17 cellular contexts compared by ENCODE assay signal in the genomic region with DNA sequence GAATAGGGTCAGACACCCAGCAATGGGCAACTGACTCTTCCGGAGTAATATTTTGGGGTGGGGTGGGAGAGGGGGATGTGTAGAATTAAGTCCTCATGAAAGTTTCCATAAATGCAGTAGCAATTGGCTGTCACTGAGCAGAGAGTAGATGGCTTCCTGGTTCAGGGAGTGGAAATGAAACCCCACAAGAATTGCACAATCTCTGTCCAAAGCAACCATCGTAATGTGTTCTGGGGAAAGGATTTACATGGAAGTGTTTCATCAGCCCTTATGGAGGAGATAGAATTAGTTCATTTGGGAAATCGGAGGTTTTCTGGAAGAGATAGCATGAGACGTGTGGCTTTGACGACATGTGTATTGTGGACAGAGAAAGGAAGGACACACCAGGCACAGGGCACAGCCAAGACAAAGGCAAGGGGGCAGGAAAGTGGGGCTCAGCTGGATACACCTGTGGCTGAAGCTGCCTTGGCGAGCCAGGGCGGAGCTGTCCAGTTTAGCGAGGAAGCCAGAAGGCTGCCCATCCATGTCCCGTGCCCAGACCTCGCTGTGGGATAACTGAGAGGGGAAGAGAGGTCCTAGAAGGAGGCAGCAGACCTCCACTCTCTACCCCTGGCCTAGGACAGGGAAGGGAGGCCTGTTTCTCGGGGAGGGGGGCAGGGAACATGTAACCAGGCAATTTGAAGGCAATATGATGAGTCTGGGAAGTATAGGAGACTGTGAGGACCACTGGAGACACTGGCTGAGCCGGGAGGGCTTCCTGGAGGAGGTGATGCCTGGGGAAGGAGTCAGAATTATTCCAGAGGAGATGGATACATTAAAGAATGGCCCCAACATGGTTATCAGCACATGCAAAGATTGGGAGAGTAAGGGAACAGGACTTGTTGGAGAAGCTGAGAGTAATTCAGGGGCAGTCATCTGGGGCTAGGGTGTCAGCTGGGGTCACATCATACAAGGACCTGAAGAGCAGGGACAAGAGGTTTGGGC. TPM values are rescaled to one million over a fixed set of nuclear protein-coding genes. Genes with fewer than 3 reads are reported as not detected.
DNase-seq lines count a peak whose midpoint lies in the region; ATAC-seq, FAIRE-seq and TF ChIP-seq lines count a peak whose summit lies in the region.
"Had no signal": no experiment of that assay in that cellular context is flagged by ENCODE, and none has a peak within 500 bp of the region (broad histone marks: within the 10 kb centered on the region; RNA-seq: fewer than 3 reads in every experiment).

No MANE protein-coding gene starts in this region.

- ATAC-seq in K562 (no peak), right lobe of liver (peak; percentile 23 to 54 (median 50)), HG02642 (IDR thresholded peaks at IDR 0.05; ENCODE audit: poor library complexity, unreplicated experiment) (no peak), GM19351 (IDR thresholded peaks at IDR 0.05; ENCODE audit: unreplicated experiment) (no peak)

- H3K4me2 ChIP-seq in K562 (ENCODE audit: insufficient read depth, low read length) = no peak overlapping the region
- H3K4me2 ChIP-seq: BLaER1 had no signal

- H3K4me1 ChIP-seq in K562 (replicated peaks in 1 of 2; ENCODE audit: control insufficient read depth in 2 of 2, insufficient read depth in 2 of 2, low read length in 2 of 2) = peaks cover 0 to 16% of the 10 kb centered on the region in 2 experiments; a peak in 2 of 5 replicates
- no peaks in the 10 kb centered on the region for H3K4me1 ChIP-seq in right lobe of liver

- TF ChIP-seq POLR2A in K562 (conservative IDR thresholded peaks at IDR 0.05) = no peak
- TF ChIP-seq POLR2A in right lobe of liver (IDR thresholded peaks at IDR 0.05) = no peak

- CTCF ChIA-PET in K562 (lab: Yijun Ruan, JAX; ENCODE audit: low intra/inter-chr PET ratio) = no interaction called here

- H3K27me3 ChIP-seq in K562 (ENCODE audit: control insufficient read depth in 2 of 2, insufficient read depth in 2 of 2, low read length in 2 of 2) = peaks cover 10 to 23% of the 10 kb centered on the region in 2 experiments; a peak in 4 of 5 replicates
- no peaks in the 10 kb centered on the region for H3K27me3 ChIP-seq in right lobe of liver

- H3K9me3 ChIP-seq in K562 (replicated peaks; ENCODE audit: control insufficient read depth, insufficient read depth, low read depth, low read length) = no peaks in the 10 kb centered on the region
- H3K9me3 ChIP-seq in right lobe of liver = no peaks in the 10 kb centered on the region
- H3K9me3 ChIP-seq: BLaER1 had no signal

- no peak for TF ChIP-seq EP300 in Ishikawa (IDR thresholded peaks at IDR 0.05; ENCODE audit: borderline replicate concordance)
- no peak for TF ChIP-seq EP300 in K562 (IDR thresholded peaks at IDR 0.05; ENCODE audit: low read length)

- in situ Hi-C loops in K562 (cut with MboI) = no loop called here

- DNase-seq in AG20443 (ENCODE audit: low spot score) (peak; percentile 43), K562 (ENCODE audit: extremely low read depth in 1 of 4, low spot score in 3 of 4) (no peak), right lobe of liver (no peak), NCI-H2029 treated with DMSO at 0.1 percent for 48 hours (lab: John Stamatoyannopoulos, UW) (no peak)
- DNase-seq in activated effector memory CD4-positive, alpha-beta T cell treated with anti-CD3 and anti-CD28 coated beads, Interleukin-2, amount 50 U/mL, for 16 hours = no peak
- DNase-seq: amniotic stem cell, KG1, midbrain, NCI-H1930, NCI-H748 treated with DMSO at 0.1 percent for 48 hours had no signal

- POLR2A ChIA-PET in K562 (lab: Yijun Ruan, JAX) = interaction anchor here (0.5 to 0.8 kb wide), 2 partner anchors 13 to 44 kb away, joined by 3 read pairs; partner anchors contain the start of gene CD209

- intact Hi-C loops in K562 (cut with micrococcal nuclease) = no loop called here
- intact Hi-C loops in right lobe of liver (cut with DNase I) = no loop called here

- H2AFZ ChIP-seq in K562 (ENCODE audit: low read depth, low read length) = no peak overlapping the region

- BruUV-seq in K562 (replicated peaks; lab: Mats Ljungman, UMichigan) = no TSS peak

- H3K4me3 ChIP-seq in K562 = no peak overlapping the region
- no peak overlapping the region for H3K4me3 ChIP-seq in right lobe of liver
- H3K4me3 ChIP-seq: BLaER1, coronary artery had no signal

- H3K9ac ChIP-seq in K562 (ENCODE audit: insufficient read depth in 1 of 2, low read depth in 2 of 2, low read length in 2 of 2) = no peak overlapping the region
- H3K9ac ChIP-seq: BLaER1 had no signal

- H3K36me3 ChIP-seq in K562 (ENCODE audit: control insufficient read depth, insufficient read depth, low read length) (no peaks in the 10 kb centered on the region), right lobe of liver (no peaks in the 10 kb centered on the region)
- H3K36me3 ChIP-seq: BLaER1 had no signal

- 0 out of 2 replicates have a peak, but pooled peaks cover under 1% of the 10 kb centered on the region for H4K20me1 ChIP-seq in K562 (replicated peaks; ENCODE audit: control insufficient read depth, insufficient read depth, low read length)
- H4K20me1 ChIP-seq: BLaER1 had no signal

- no peak for TF ChIP-seq CTCF in K562 (IDR thresholded peaks at IDR 0.05 in 2 of 3, conservative IDR thresholded peaks at IDR 0.05 in 1 of 3; ENCODE audit: insufficient read depth in 2 of 3, low read depth in 1 of 3, low read length in 3 of 3)
- no peak for TF ChIP-seq CTCF in right lobe of liver (IDR thresholded peaks at IDR 0.05)

- TF ChIP-seq RAD21 in Ishikawa (IDR thresholded peaks at IDR 0.05; ENCODE audit: low read depth) = no peak
- TF ChIP-seq RAD21 in K562 (CRISPR knock-in tag; conservative IDR thresholded peaks at IDR 0.05 in 1 of 2, IDR thresholded peaks at IDR 0.05 in 1 of 2) = no peak

- no peak for FAIRE-seq in K562 (lab: Jason Lieb, UNC)

- H3K79me2 ChIP-seq in K562 (ENCODE audit: control insufficient read depth, insufficient read depth, low read length) = no peaks in the 10 kb centered on the region

- H3K9me1 ChIP-seq in K562 (ENCODE audit: control insufficient read depth, insufficient read depth, low read length) = no peaks in the 10 kb centered on the region

- H3K27ac ChIP-seq in K562 (ENCODE audit: extremely low read depth, low read depth, low read length) = no peak overlapping the region
- H3K27ac ChIP-seq in right lobe of liver = peak overlapping the region in 1 of 3 donors; percentile 38
- H3K27ac ChIP-seq: BLaER1 had no signal

- 4% methylated on average over 11 of the region's 12 CpGs for WGBS in K562 (ENCODE audit: insufficient coverage, low coverage, missing lambda C conversion rate)
- WGBS in right lobe of liver (ENCODE audit: insufficient coverage, low coverage, low lambda C conversion rate, missing lambda C conversion rate) = 20% methylated on average over 9 of the region's 12 CpGs

RNA-seq across cellular contexts. Expression of gene CLEC4G, which starts 2.6 kb away (rescaled TPM):
- total RNA-seq in K562 (2011; cell fraction: chromatin; rRNA removed; ENCODE audit: low replicate concordance) = not detected in 2 replicates
- total RNA-seq in K562 (2011; cell fraction: nucleolus; rRNA removed) = not detected in 2 replicates
- total RNA-seq in K562 (2011; cell fraction: nucleoplasm; rRNA removed) = not detected in 2 replicates
- not detected in 2 replicates for total RNA-seq in K562 (2014; rRNA removed)
- total RNA-seq in K562 (2014; rRNA removed; fragmentation: Illumina TruSeq; extraction: Trizol) = not detected in 2 replicates
- total RNA-seq in K562 (2015; rRNA removed; fragmentation: Illumina TruSeq; extraction: Trizol) = not detected in 2 replicates
- total RNA-seq in K562 (2021) = not detected in 2 replicates
- not detected in 2 replicates for polyA plus RNA-seq in K562 (2011; rRNA removed)
- not detected in 2 replicates for polyA plus RNA-seq in K562 (2011; cell fraction: cytosol; rRNA removed)
- not detected in 2 replicates for polyA plus RNA-seq in K562 (2011; cell fraction: nucleus; rRNA removed)
- polyA plus RNA-seq in K562 (2012) = not detected in 2 replicates
- not detected in 2 replicates for polyA plus RNA-seq in K562 (2014; fragmentation: Illumina TruSeq; extraction: Trizol)
- polyA plus RNA-seq in K562 (2014; fragmentation: Nextera tagmentation; extraction: Ambion mirVana) = not detected
- polyA plus RNA-seq in K562 (2014; rRNA removed) = not detected in 2 replicates
- not detected in 2 replicates for polyA minus RNA-seq in K562 (2011; rRNA and poly(A)+ RNA removed)
- polyA minus RNA-seq in K562 (2011; cell fraction: cytosol; rRNA and poly(A)+ RNA removed) = not detected in 2 replicates
- not detected in 2 replicates for polyA minus RNA-seq in K562 (2011; cell fraction: nucleus; rRNA and poly(A)+ RNA removed)
- total RNA-seq in right lobe of liver = 10 to 100 TPM; 25.7 to 59.0 (median 38.2) TPM
- total RNA-seq: Daoy, osteoblast had no signal

RNA-seq across cellular contexts. Expression of gene CD209, which starts 12.8 kb away (rescaled TPM):
- not detected in 2 replicates for total RNA-seq in K562 (2011; cell fraction: chromatin; rRNA removed; ENCODE audit: low replicate concordance)
- not detected in 2 replicates for total RNA-seq in K562 (2011; cell fraction: nucleolus; rRNA removed)
- total RNA-seq in K562 (2011; cell fraction: nucleoplasm; rRNA removed) = not detected in 2 replicates
- total RNA-seq in K562 (2014; rRNA removed) = not detected in 2 replicates
- total RNA-seq in K562 (2014; rRNA removed; fragmentation: Illumina TruSeq; extraction: Trizol) = not detected in 2 replicates
- not detected in 2 replicates for total RNA-seq in K562 (2015; rRNA removed; fragmentation: Illumina TruSeq; extraction: Trizol)
- total RNA-seq in K562 (2021) = not detected in 2 replicates
- 0.01 TPM in 2 replicates for polyA plus RNA-seq in K562 (2011; rRNA removed)
- 0.01 and 0.04 TPM in 2 replicates for polyA plus RNA-seq in K562 (2011; cell fraction: cytosol; rRNA removed)
- polyA plus RNA-seq in K562 (2011; cell fraction: nucleus; rRNA removed) = not detected in 2 replicates
- polyA plus RNA-seq in K562 (2012) = 0.04 TPM in 1 of 2 replicates, not detected in the other
- polyA plus RNA-seq in K562 (2014; fragmentation: Illumina TruSeq; extraction: Trizol) = not detected in 2 replicates
- polyA plus RNA-seq in K562 (2014; fragmentation: Nextera tagmentation; extraction: Ambion mirVana) = not detected
- not detected in 2 replicates for polyA plus RNA-seq in K562 (2014; rRNA removed)
- not detected in 2 replicates for polyA minus RNA-seq in K562 (2011; rRNA and poly(A)+ RNA removed)
- not detected in 2 replicates for polyA minus RNA-seq in K562 (2011; cell fraction: cytosol; rRNA and poly(A)+ RNA removed)
- not detected in 2 replicates for polyA minus RNA-seq in K562 (2011; cell fraction: nucleus; rRNA and poly(A)+ RNA removed)
- 1 to 10 TPM in 4 of 6 experiments, under 1 TPM in 2; 0.42 to 6.7 (median 2.8) TPM for total RNA-seq in right lobe of liver
- total RNA-seq: Daoy, osteoblast had no signal

RNA-seq across cellular contexts. Expression of gene CLEC4M, which starts 28.5 kb away (rescaled TPM):
- 0.37 and 0.69 TPM in 2 replicates for total RNA-seq in K562 (2011; cell fraction: chromatin; rRNA removed; ENCODE audit: low replicate concordance)
- 0.53 and 0.83 TPM in 2 replicates for total RNA-seq in K562 (2011; cell fraction: nucleolus; rRNA removed)
- 0.23 TPM in 1 of 2 replicates, not detected in the other for total RNA-seq in K562 (2011; cell fraction: nucleoplasm; rRNA removed)
- total RNA-seq in K562 (2014; rRNA removed) (not detected in 2 replicates), K562 (2014; rRNA removed; fragmentation: Illumina TruSeq; extraction: Trizol) (not detected in 2 replicates), K562 (2015; rRNA removed; fragmentation: Illumina TruSeq; extraction: Trizol) (not detected in 2 replicates), K562 (2021) (0.27 TPM in 1 of 2 replicates, not detected in the other), right lobe of liver (10 to 100 TPM; 12.8 to 64.8 (median 20.8) TPM)
- polyA plus RNA-seq in K562 (2011; rRNA removed) (0.18 and 0.62 TPM in 2 replicates), K562 (2014; fragmentation: Illumina TruSeq; extraction: Trizol) (not detected in 2 replicates), K562 (2014; fragmentation: Nextera tagmentation; extraction: Ambion mirVana) (under 1 TPM in 1 of 2 experiments, not detected in 1; 0.08 TPM), K562 (2014; rRNA removed) (not detected in 2 replicates)
- polyA plus RNA-seq in K562 (2011; cell fraction: cytosol; rRNA removed) = 0.19 and 0.32 TPM in 2 replicates
- polyA plus RNA-seq in K562 (2011; cell fraction: nucleus; rRNA removed) = 2.4 and 4.7 TPM in 2 replicates
- polyA plus RNA-seq in K562 (2012) = 0.05 and 0.58 TPM in 2 replicates
- polyA minus RNA-seq in K562 (2011; rRNA and poly(A)+ RNA removed) = 0.27 TPM in 1 of 2 replicates, not detected in the other
- not detected in 2 replicates for polyA minus RNA-seq in K562 (2011; cell fraction: cytosol; rRNA and poly(A)+ RNA removed)
- polyA minus RNA-seq in K562 (2011; cell fraction: nucleus; rRNA and poly(A)+ RNA removed) = not detected in 2 replicates
- total RNA-seq: Daoy, osteoblast had no signal

RNA-seq across cellular contexts. Expression of gene FCER2, which starts 32.6 kb away (rescaled TPM):
- 0.19 TPM in 1 of 2 replicates, not detected in the other for total RNA-seq in K562 (2011; cell fraction: chromatin; rRNA removed; ENCODE audit: low replicate concordance)
- not detected in 2 replicates for total RNA-seq in K562 (2011; cell fraction: nucleolus; rRNA removed)
- total RNA-seq in K562 (2011; cell fraction: nucleoplasm; rRNA removed) = not detected in 2 replicates
- total RNA-seq in K562 (2014; rRNA removed) (not detected in 2 replicates), K562 (2014; rRNA removed; fragmentation: Illumina TruSeq; extraction: Trizol) (not detected in 2 replicates), K562 (2015; rRNA removed; fragmentation: Illumina TruSeq; extraction: Trizol) (not detected in 2 replicates), K562 (2021) (0.11 and 0.38 TPM in 2 replicates), right lobe of liver (under 1 TPM in 2 of 6 experiments, not detected in 4; 0.18 to 0.29 TPM)
- polyA plus RNA-seq in K562 (2011; rRNA removed) (not detected in 2 replicates), K562 (2014; fragmentation: Illumina TruSeq; extraction: Trizol) (not detected in 2 replicates), K562 (2014; fragmentation: Nextera tagmentation; extraction: Ambion mirVana) (not detected), K562 (2014; rRNA removed) (not detected in 2 replicates)
- 0.04 TPM in 2 replicates for polyA plus RNA-seq in K562 (2011; cell fraction: cytosol; rRNA removed)
- polyA plus RNA-seq in K562 (2011; cell fraction: nucleus; rRNA removed) = 0.17 TPM in 1 of 2 replicates, not detected in the other
- 0.17 TPM in 1 of 2 replicates, not detected in the other for polyA plus RNA-seq in K562 (2012)
- polyA minus RNA-seq in K562 (2011; rRNA and poly(A)+ RNA removed) = not detected in 2 replicates
- polyA minus RNA-seq in K562 (2011; cell fraction: cytosol; rRNA and poly(A)+ RNA removed) = not detected in 2 replicates
- not detected in 2 replicates for polyA minus RNA-seq in K562 (2011; cell fraction: nucleus; rRNA and poly(A)+ RNA removed)
- total RNA-seq: Daoy, osteoblast had no signal

RNA-seq across cellular contexts. Expression of gene TRAPPC5, which starts 53.9 kb away (rescaled TPM):
- total RNA-seq in K562 (2011; cell fraction: chromatin; rRNA removed; ENCODE audit: low replicate concordance) = 2.3 and 11.2 TPM in 2 replicates
- total RNA-seq in K562 (2011; cell fraction: nucleolus; rRNA removed) = 11.8 and 15.7 TPM in 2 replicates
- 8.2 and 13.0 TPM in 2 replicates for total RNA-seq in K562 (2011; cell fraction: nucleoplasm; rRNA removed)
- total RNA-seq in K562 (2014; rRNA removed) (76.2 and 82.6 TPM in 2 replicates), K562 (2014; rRNA removed; fragmentation: Illumina TruSeq; extraction: Trizol) (0.99 and 2.7 TPM in 2 replicates), K562 (2015; rRNA removed; fragmentation: Illumina TruSeq; extraction: Trizol) (40.9 and 42.0 TPM in 2 replicates), K562 (2021) (76.9 and 81.9 TPM in 2 replicates), right lobe of liver (10 to 100 TPM; 41.7 to 66.5 (median 52.0) TPM)
- polyA plus RNA-seq in K562 (2011; rRNA removed) (29.3 and 56.7 TPM in 2 replicates), K562 (2014; fragmentation: Illumina TruSeq; extraction: Trizol) (3.9 and 21.4 TPM in 2 replicates), K562 (2014; fragmentation: Nextera tagmentation; extraction: Ambion mirVana) (1 to 10 TPM; 2.0 to 4.2 TPM), K562 (2014; rRNA removed) (45.2 and 53.1 TPM in 2 replicates)
- polyA plus RNA-seq in K562 (2011; cell fraction: cytosol; rRNA removed) = 24.8 and 87.6 TPM in 2 replicates
- polyA plus RNA-seq in K562 (2011; cell fraction: nucleus; rRNA removed) = 27.0 and 33.8 TPM in 2 replicates
- polyA plus RNA-seq in K562 (2012) = 62.7 and 107 TPM in 2 replicates
- polyA minus RNA-seq in K562 (2011; rRNA and poly(A)+ RNA removed) = 14.1 and 25.3 TPM in 2 replicates
- 34.8 and 50.1 TPM in 2 replicates for polyA minus RNA-seq in K562 (2011; cell fraction: cytosol; rRNA and poly(A)+ RNA removed)
- polyA minus RNA-seq in K562 (2011; cell fraction: nucleus; rRNA and poly(A)+ RNA removed) = 3.0 and 11.8 TPM in 2 replicates

Comparison
In these comparisons a context has a peak if more than half of its experiments do, and no peak if none do; other contexts are left out.
1. ATAC-seq: peak in right lobe of liver (4 of 4); none in K562 (single experiment), HG02642 (single experiment) and GM19351 (single experiment).
2. RNA of gene CLEC4G, which starts 2.6 kb away (total RNA-seq): 25.7 to 59.0 TPM in right lobe of liver; not detected in K562; every median in the first group is over 10 times any median in the second.
3. RNA of gene CLEC4M, which starts 28.5 kb away (total RNA-seq): 12.8 to 64.8 TPM in right lobe of liver; 0.23 to 0.83 TPM in K562; every median in the first group is over 4 times any median in the second.